Comparison of ENCODE assay signal across 44 cellular contexts in the genomic region with DNA sequence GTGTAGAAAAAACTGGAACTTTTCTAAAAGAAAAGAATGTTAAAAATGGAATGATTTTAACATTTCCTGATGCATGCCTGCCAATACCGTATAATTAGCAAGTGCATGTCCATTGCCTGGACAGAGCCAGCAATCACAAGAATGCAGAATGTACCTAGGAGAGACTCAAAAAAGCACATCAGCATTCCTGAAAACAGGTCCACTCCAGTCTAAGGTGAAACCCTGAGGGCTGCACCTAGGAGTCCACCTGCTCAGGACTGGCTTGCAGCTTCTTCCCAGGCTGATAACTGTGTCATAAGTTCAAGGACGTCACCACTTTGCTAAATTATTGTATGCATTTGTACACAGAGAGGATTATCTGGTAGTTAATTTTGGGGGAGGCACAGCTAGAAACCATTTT. TPM values are rescaled to one million over a fixed set of nuclear protein-coding genes. Genes with fewer than 3 reads are reported as not detected.
"Had no signal": no experiment of that assay in that cellular context is flagged by ENCODE, and none has a peak within 500 bp of the region (broad histone marks: within the 10 kb centered on the region; RNA-seq: fewer than 3 reads in every experiment).

No MANE protein-coding gene starts in this region.

- ATAC-seq: activated naive CD4-positive, alpha-beta T cell treated with anti-CD3 and anti-CD28 coated beads, Interleukin-2, amount 50 U/mL, for 72 hours; activated naive CD8-positive, alpha-beta T cell treated with anti-CD3 and anti-CD28 coated beads, Interleukin-2, amount 50 U/mL, for 24 hours; activated T-cell treated with anti-CD3 and anti-CD28 coated beads, Interleukin-2, amount 50 U/mL, for 4 hours; activated T-cell treated with anti-CD3 and anti-CD28 coated beads, Interleukin-2, amount 50 U/mL, for 72 hours; activated T-helper 17 cell treated with anti-CD3 and anti-CD28 coated beads, Interleukin-2, amount 50 U/mL, for 72 hours; body of pancreas had no signal

- H3K9me3 ChIP-seq: adrenal gland, ascending aorta, body of pancreas had no signal

- H3K36me3 Mint-ChIP-seq: activated naive CD4-positive, alpha-beta T cell treated with anti-CD3 and anti-CD28 coated beads, Interleukin-2, amount 10 ng/mL, durations not matched to agents 7 days and 5 days; activated naive CD4-positive, alpha-beta T cell treated with anti-CD3 and anti-CD28 coated beads, Interleukin-2, amount 50 U/mL, for 24 hours; activated naive CD4-positive, alpha-beta T cell treated with anti-CD3 and anti-CD28 coated beads, Interleukin-2, amount 50 U/mL, for 72 hours; activated naive CD8-positive, alpha-beta T cell; activated naive CD8-positive, alpha-beta T cell treated with anti-CD3 and anti-CD28 coated beads for 36 hours; activated naive CD8-positive, alpha-beta T cell treated with anti-CD3 and anti-CD28 coated beads, Interleukin-2, amount 10 ng/mL, durations not matched to agents 7 days and 5 days; brain had no signal

- H3K27ac ChIP-seq: adrenal gland, ascending aorta, body of pancreas, brain microvascular endothelial cell, breast epithelium, cardiac muscle cell had no signal

- DNase-seq: activated effector memory CD4-positive, alpha-beta T cell treated with anti-CD3 and anti-CD28 coated beads, Interleukin-2, amount 50 U/mL, for 16 hours; activated effector memory CD4-positive, alpha-beta T cell treated with Interleukin-2 at 50 U/mL for 16 hours; activated gamma-delta T cell; activated gamma-delta T cell treated with Interleukin-2 at 50 U/mL for 16 hours; activated naive CD4-positive, alpha-beta T cell; activated naive CD4-positive, alpha-beta T cell treated with anti-CD3 and anti-CD28 coated beads for 36 hours; activated naive CD4-positive, alpha-beta T cell treated with anti-CD3 and anti-CD28 coated beads, Interleukin-2, amount 10 ng/mL, durations not matched to agents 7 days and 5 days; activated naive CD4-positive, alpha-beta T cell treated with anti-CD3 and anti-CD28 coated beads, Interleukin-2, amount 50 U/mL, for 16 hours; activated naive CD4-positive, alpha-beta T cell treated with Interleukin-2 at 50 U/mL for 16 hours; activated naive CD8-positive, alpha-beta T cell treated with anti-CD3 and anti-CD28 coated beads for 36 hours; activated naive CD8-positive, alpha-beta T cell treated with anti-CD3 and anti-CD28 coated beads, Interleukin-2, amount 10 ng/mL, durations not matched to agents 7 days and 5 days; activated naive CD8-positive, alpha-beta T cell treated with anti-CD3 and anti-CD28 coated beads, Interleukin-2, amount 50 U/mL, for 24 hours; activated T-cell treated with anti-CD3 and anti-CD28 coated beads for 4 hours; activated T-cell treated with anti-CD3 and anti-CD28 coated beads, Interleukin-2, amount 50 U/mL, for 1 hour; activated T-cell treated with anti-CD3 and anti-CD28 coated beads, Interleukin-2, amount 50 U/mL, for 24 hours; activated T-cell treated with anti-CD3 and anti-CD28 coated beads, Interleukin-2, amount 50 U/mL, for 4 hours; activated T-cell treated with anti-CD3 and anti-CD28 coated beads, Interleukin-2, amount 50 U/mL, for 48 hours; activated T-cell treated with anti-CD3 and anti-CD28 coated beads, Interleukin-2, amount 50 U/mL, for 72 hours; adrenal gland; amniotic stem cell; amygdala; anterior cingulate cortex; body of pancreas; brain microvascular endothelial cell; caudate nucleus; central memory CD4-positive, alpha-beta T cell; cerebellar nuclear complex had no signal

- H3K4me3 ChIP-seq: adrenal gland, ascending aorta, body of pancreas, breast epithelium, cardiac muscle cell had no signal

- H3K4me3 Mint-ChIP-seq: activated naive CD4-positive, alpha-beta T cell treated with anti-CD3 and anti-CD28 coated beads for 36 hours; activated naive CD4-positive, alpha-beta T cell treated with anti-CD3 and anti-CD28 coated beads, Interleukin-2, amount 10 ng/mL, durations not matched to agents 7 days and 5 days; activated naive CD4-positive, alpha-beta T cell treated with anti-CD3 and anti-CD28 coated beads, Interleukin-2, amount 50 U/mL, for 24 hours; activated naive CD8-positive, alpha-beta T cell; activated naive CD8-positive, alpha-beta T cell treated with anti-CD3 and anti-CD28 coated beads for 36 hours; activated naive CD8-positive, alpha-beta T cell treated with anti-CD3 and anti-CD28 coated beads, Interleukin-2, amount 10 ng/mL, durations not matched to agents 7 days and 5 days; activated naive CD8-positive, alpha-beta T cell treated with anti-CD3 and anti-CD28 coated beads, Interleukin-2, amount 50 U/mL, for 24 hours; activated T-cell treated with anti-CD3 and anti-CD28 coated beads, Interleukin-2, amount 50 U/mL, for 24 hours; activated T-cell treated with anti-CD3 and anti-CD28 coated beads, Interleukin-2, amount 50 U/mL, for 4 hours; activated T-cell treated with anti-CD3 and anti-CD28 coated beads, Interleukin-2, amount 50 U/mL, for 72 hours; activated T-helper 1 cell treated with anti-CD3 and anti-CD28 coated beads, Interleukin-12 subunit alpha, Interleukin-12 subunit beta, Interleukin-2, Interleukin-4 antibody, amounts not matched to agents 30 ng/mL and 10 ng/mL and 1 ng/mL, durations not matched to agents 14 hours and 24 hours and 36 hours; activated T-helper 17 cell treated with anti-CD3 and anti-CD28 coated beads, Interleukin-2, amount 50 U/mL, for 72 hours; brain; central memory CD8-positive, alpha-beta T cell had no signal

- H3K4me1 ChIP-seq: adrenal gland, ascending aorta, body of pancreas, breast epithelium had no signal

- H3K27me3 ChIP-seq: ascending aorta, body of pancreas, brain microvascular endothelial cell, breast epithelium had no signal

- H3K9me3 Mint-ChIP-seq: activated naive CD4-positive, alpha-beta T cell treated with anti-CD3 and anti-CD28 coated beads for 36 hours; activated naive CD4-positive, alpha-beta T cell treated with anti-CD3 and anti-CD28 coated beads, Interleukin-2, amount 10 ng/mL, durations not matched to agents 7 days and 5 days; activated naive CD4-positive, alpha-beta T cell treated with anti-CD3 and anti-CD28 coated beads, Interleukin-2, amount 50 U/mL, for 24 hours; activated naive CD4-positive, alpha-beta T cell treated with anti-CD3 and anti-CD28 coated beads, Interleukin-2, amount 50 U/mL, for 72 hours; activated naive CD8-positive, alpha-beta T cell treated with anti-CD3 and anti-CD28 coated beads for 36 hours; activated naive CD8-positive, alpha-beta T cell treated with anti-CD3 and anti-CD28 coated beads, Interleukin-2, amount 10 ng/mL, durations not matched to agents 7 days and 5 days; activated T-cell treated with anti-CD3 and anti-CD28 coated beads, Interleukin-2, amount 50 U/mL, for 24 hours; activated T-cell treated with anti-CD3 and anti-CD28 coated beads, Interleukin-2, amount 50 U/mL, for 4 hours; activated T-cell treated with anti-CD3 and anti-CD28 coated beads, Interleukin-2, amount 50 U/mL, for 72 hours; activated T-helper 1 cell treated with anti-CD3 and anti-CD28 coated beads, Interleukin-12 subunit alpha, Interleukin-12 subunit beta, Interleukin-2, Interleukin-4 antibody, amounts not matched to agents 30 ng/mL and 10 ng/mL and 1 ng/mL, durations not matched to agents 14 hours and 24 hours and 36 hours; activated T-helper 17 cell treated with anti-CD3 and anti-CD28 coated beads, Interleukin-2, amount 50 U/mL, for 72 hours; activated T-helper 2 cell treated with anti-CD3 and anti-CD28 coated beads, Interferon-gamma antibody, Interleukin-2, Interleukin-4, amounts not matched to agents 10 μg/mL and 5 μg/mL and 100 μg/mL, durations not matched to agents 14 hours and 24 hours and 36 hours; central memory CD8-positive, alpha-beta T cell had no signal

- H3K36me3 ChIP-seq: adrenal gland, ascending aorta, brain microvascular endothelial cell, breast epithelium, cardiac muscle cell had no signal

- H3K27ac Mint-ChIP-seq: activated naive CD4-positive, alpha-beta T cell treated with anti-CD3 and anti-CD28 coated beads for 36 hours; activated naive CD4-positive, alpha-beta T cell treated with anti-CD3 and anti-CD28 coated beads, Interleukin-2, amount 10 ng/mL, durations not matched to agents 7 days and 5 days; activated naive CD4-positive, alpha-beta T cell treated with anti-CD3 and anti-CD28 coated beads, Interleukin-2, amount 50 U/mL, for 24 hours; activated naive CD4-positive, alpha-beta T cell treated with anti-CD3 and anti-CD28 coated beads, Interleukin-2, amount 50 U/mL, for 72 hours; activated naive CD8-positive, alpha-beta T cell; activated naive CD8-positive, alpha-beta T cell treated with anti-CD3 and anti-CD28 coated beads for 36 hours; activated naive CD8-positive, alpha-beta T cell treated with anti-CD3 and anti-CD28 coated beads, Interleukin-2, amount 10 ng/mL, durations not matched to agents 7 days and 5 days; activated naive CD8-positive, alpha-beta T cell treated with anti-CD3 and anti-CD28 coated beads, Interleukin-2, amount 50 U/mL, for 24 hours; activated T-cell treated with anti-CD3 and anti-CD28 coated beads, Interleukin-2, amount 50 U/mL, for 24 hours; activated T-cell treated with anti-CD3 and anti-CD28 coated beads, Interleukin-2, amount 50 U/mL, for 72 hours; activated T-helper 1 cell treated with anti-CD3 and anti-CD28 coated beads, Interleukin-12 subunit alpha, Interleukin-12 subunit beta, Interleukin-2, Interleukin-4 antibody, amounts not matched to agents 30 ng/mL and 10 ng/mL and 1 ng/mL, durations not matched to agents 14 hours and 24 hours and 36 hours; activated T-helper 17 cell treated with anti-CD3 and anti-CD28 coated beads, Interleukin-2, amount 50 U/mL, for 72 hours; activated T-helper 2 cell treated with anti-CD3 and anti-CD28 coated beads, Interferon-gamma antibody, Interleukin-2, Interleukin-4, amounts not matched to agents 10 μg/mL and 5 μg/mL and 100 μg/mL, durations not matched to agents 14 hours and 24 hours and 36 hours; brain had no signal

- H3K4me1 Mint-ChIP-seq: activated naive CD4-positive, alpha-beta T cell treated with anti-CD3 and anti-CD28 coated beads, Interleukin-2, amount 10 ng/mL, durations not matched to agents 7 days and 5 days; activated naive CD4-positive, alpha-beta T cell treated with anti-CD3 and anti-CD28 coated beads, Interleukin-2, amount 50 U/mL, for 24 hours; activated naive CD8-positive, alpha-beta T cell treated with anti-CD3 and anti-CD28 coated beads for 36 hours; activated naive CD8-positive, alpha-beta T cell treated with anti-CD3 and anti-CD28 coated beads, Interleukin-2, amount 10 ng/mL, durations not matched to agents 7 days and 5 days; activated naive CD8-positive, alpha-beta T cell treated with anti-CD3 and anti-CD28 coated beads, Interleukin-2, amount 50 U/mL, for 24 hours; activated T-helper 17 cell treated with anti-CD3 and anti-CD28 coated beads, Interleukin-2, amount 50 U/mL, for 72 hours; brain; central memory CD8-positive, alpha-beta T cell had no signal

- FAIRE-seq: astrocyte, bronchial epithelial cell had no signal

RNA-seq across cellular contexts. Expression of a gene that starts 5.4 kb away (rescaled TPM):
- total RNA-seq: activated naive CD4-positive, alpha-beta T cell treated with anti-CD3 and anti-CD28 coated beads for 36 hours; activated naive CD4-positive, alpha-beta T cell treated with anti-CD3 and anti-CD28 coated beads, Interleukin-2, amount 50 U/mL, for 72 hours; activated naive CD8-positive, alpha-beta T cell treated with anti-CD3 and anti-CD28 coated beads for 36 hours; activated naive CD8-positive, alpha-beta T cell treated with anti-CD3 and anti-CD28 coated beads, Interleukin-2, amount 10 ng/mL, durations not matched to agents 7 days and 5 days; activated T-cell treated with anti-CD3 and anti-CD28 coated beads, Interleukin-2, amount 50 U/mL, for 4 hours; activated T-cell treated with anti-CD3 and anti-CD28 coated beads, Interleukin-2, amount 50 U/mL, for 72 hours; activated T-helper 1 cell treated with anti-CD3 and anti-CD28 coated beads, Interleukin-12 subunit alpha, Interleukin-12 subunit beta, Interleukin-2, Interleukin-4 antibody, amounts not matched to agents 30 ng/mL and 10 ng/mL and 1 ng/mL, durations not matched to agents 14 hours and 24 hours and 36 hours; activated T-helper 17 cell treated with anti-CD3 and anti-CD28 coated beads, Interleukin-2, amount 50 U/mL, for 72 hours; activated T-helper 2 cell treated with anti-CD3 and anti-CD28 coated beads, Interferon-gamma antibody, Interleukin-2, Interleukin-4, amounts not matched to agents 10 μg/mL and 5 μg/mL and 100 μg/mL, durations not matched to agents 14 hours and 24 hours and 36 hours; adrenal gland; ascending aorta; astrocyte; body of pancreas; breast epithelium; cardiac muscle cell; cardiac septum; cerebellum; chondrocyte had no signal
- polyA plus RNA-seq: adipose tissue, adrenal gland, cardiac muscle cell had no signal

RNA-seq across cellular contexts. Expression of a gene that starts 20.8 kb away (rescaled TPM):
- total RNA-seq: activated naive CD4-positive, alpha-beta T cell treated with anti-CD3 and anti-CD28 coated beads for 36 hours; activated naive CD4-positive, alpha-beta T cell treated with anti-CD3 and anti-CD28 coated beads, Interleukin-2, amount 50 U/mL, for 72 hours; activated naive CD8-positive, alpha-beta T cell treated with anti-CD3 and anti-CD28 coated beads for 36 hours; activated naive CD8-positive, alpha-beta T cell treated with anti-CD3 and anti-CD28 coated beads, Interleukin-2, amount 10 ng/mL, durations not matched to agents 7 days and 5 days; activated T-cell treated with anti-CD3 and anti-CD28 coated beads, Interleukin-2, amount 50 U/mL, for 72 hours; activated T-helper 1 cell treated with anti-CD3 and anti-CD28 coated beads, Interleukin-12 subunit alpha, Interleukin-12 subunit beta, Interleukin-2, Interleukin-4 antibody, amounts not matched to agents 30 ng/mL and 10 ng/mL and 1 ng/mL, durations not matched to agents 14 hours and 24 hours and 36 hours; activated T-helper 17 cell treated with anti-CD3 and anti-CD28 coated beads, Interleukin-2, amount 50 U/mL, for 72 hours; activated T-helper 2 cell treated with anti-CD3 and anti-CD28 coated beads, Interferon-gamma antibody, Interleukin-2, Interleukin-4, amounts not matched to agents 10 μg/mL and 5 μg/mL and 100 μg/mL, durations not matched to agents 14 hours and 24 hours and 36 hours; ascending aorta; astrocyte; cardiac septum had no signal
- polyA plus RNA-seq: cardiac muscle cell had no signal
